In the genomic region with DNA sequence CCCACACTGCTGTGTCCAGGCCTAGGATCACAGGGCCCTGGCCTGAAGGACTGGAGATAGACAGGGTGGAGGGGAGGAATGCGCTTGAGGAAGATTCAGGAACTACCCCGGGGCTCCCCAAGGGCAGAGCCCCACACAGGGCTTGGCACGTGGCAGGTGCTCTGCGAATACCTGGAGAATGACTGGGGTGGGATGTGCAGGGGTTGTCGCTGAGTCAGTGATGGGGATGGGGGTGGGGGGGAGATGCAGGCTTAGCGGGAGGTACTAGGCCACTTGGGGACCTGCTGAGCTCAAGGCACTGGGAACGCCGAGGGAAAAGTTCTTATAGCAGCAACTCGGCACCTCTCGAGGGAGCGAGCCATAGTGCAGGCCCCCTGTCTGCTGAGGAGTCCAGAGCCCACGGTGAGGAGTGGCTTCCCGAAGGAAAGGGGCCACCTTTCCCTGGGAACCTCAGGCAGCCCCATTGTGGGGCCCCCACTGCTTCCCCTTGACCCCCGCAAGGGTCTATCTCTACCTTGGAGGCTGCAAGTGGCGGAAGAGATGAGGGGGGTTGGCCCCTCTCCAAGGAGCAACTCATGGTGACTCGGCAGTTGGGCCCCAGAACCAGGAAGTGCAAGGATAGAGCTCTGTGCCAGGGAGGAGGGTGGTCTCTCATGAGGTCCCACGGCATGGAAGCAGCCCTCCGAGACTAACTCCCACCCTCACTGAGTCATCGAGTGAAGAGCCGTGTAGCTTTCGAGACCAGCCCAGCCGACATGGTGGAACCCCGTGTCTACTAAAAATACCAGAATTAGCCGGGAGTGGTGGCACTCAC, we compare ENCODE assay signal across 1 cellular context.
TF ChIP-seq lines count a peak whose summit lies in the region.

No MANE protein-coding gene starts in this region.

TF ChIP-seq in K562, 482 proteins besides CTCF, POLR2A, EP300 and RAD21 (continued from another document and continues in another):
- TF ChIP-seq JUND (IDR thresholded peaks at IDR 0.05; ENCODE audit: borderline replicate concordance, low read depth, low read length): peak; percentile 68
- TF ChIP-seq JUND (tag; IDR thresholded peaks at IDR 0.05; ENCODE audit: borderline replicate concordance, low read depth, low read length): peak; percentile 64; the same call in 1 of the 3 replicates
- TF ChIP-seq, protein P1, sequence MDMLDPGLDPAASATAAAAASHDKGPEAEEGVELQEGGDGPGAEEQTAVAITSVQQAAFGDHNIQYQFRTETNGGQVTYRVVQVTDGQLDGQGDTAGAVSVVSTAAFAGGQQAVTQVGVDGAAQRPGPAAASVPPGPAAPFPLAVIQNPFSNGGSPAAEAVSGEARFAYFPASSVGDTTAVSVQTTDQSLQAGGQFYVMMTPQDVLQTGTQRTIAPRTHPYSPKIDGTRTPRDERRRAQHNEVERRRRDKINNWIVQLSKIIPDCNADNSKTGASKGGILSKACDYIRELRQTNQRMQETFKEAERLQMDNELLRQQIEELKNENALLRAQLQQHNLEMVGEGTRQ (CRISPR knock-in tag; IDR thresholded peaks at IDR 0.05): no peak
- peak; percentile 40 for TF ChIP-seq KDM5B (IDR thresholded peaks at IDR 0.05; ENCODE audit: insufficient replicate concordance, low read depth, low read length)
- TF ChIP-seq TEAD4 (IDR thresholded peaks at IDR 0.05; ENCODE audit: low read length): no peak
- no peak for TF ChIP-seq TEAD4 (CRISPR knock-in tag; IDR thresholded peaks at IDR 0.05; ENCODE audit: borderline replicate concordance)
- TF ChIP-seq NUFIP1 (IDR thresholded peaks at IDR 0.05; ENCODE audit: partially characterized antibody): no peak
- peak; percentile 63 for TF ChIP-seq POLR2B (IDR thresholded peaks at IDR 0.05; ENCODE audit: low read depth, partially characterized antibody)
- no peak for TF ChIP-seq KAT7 (CRISPR knock-in tag; IDR thresholded peaks at IDR 0.05; ENCODE audit: borderline replicate concordance)
- TF ChIP-seq, protein P2, sequence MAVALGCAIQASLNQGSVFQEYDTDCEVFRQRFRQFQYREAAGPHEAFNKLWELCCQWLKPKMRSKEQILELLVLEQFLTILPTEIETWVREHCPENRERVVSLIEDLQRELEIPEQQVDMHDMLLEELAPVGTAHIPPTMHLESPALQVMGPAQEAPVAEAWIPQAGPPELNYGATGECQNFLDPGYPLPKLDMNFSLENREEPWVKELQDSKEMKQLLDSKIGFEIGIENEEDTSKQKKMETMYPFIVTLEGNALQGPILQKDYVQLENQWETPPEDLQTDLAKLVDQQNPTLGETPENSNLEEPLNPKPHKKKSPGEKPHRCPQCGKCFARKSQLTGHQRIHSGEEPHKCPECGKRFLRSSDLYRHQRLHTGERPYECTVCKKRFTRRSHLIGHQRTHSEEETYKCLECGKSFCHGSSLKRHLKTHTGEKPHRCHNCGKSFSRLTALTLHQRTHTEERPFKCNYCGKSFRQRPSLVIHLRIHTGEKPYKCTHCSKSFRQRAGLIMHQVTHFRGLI (CRISPR knock-in tag; IDR thresholded peaks at IDR 0.05): no peak
- TF ChIP-seq, protein P3, sequence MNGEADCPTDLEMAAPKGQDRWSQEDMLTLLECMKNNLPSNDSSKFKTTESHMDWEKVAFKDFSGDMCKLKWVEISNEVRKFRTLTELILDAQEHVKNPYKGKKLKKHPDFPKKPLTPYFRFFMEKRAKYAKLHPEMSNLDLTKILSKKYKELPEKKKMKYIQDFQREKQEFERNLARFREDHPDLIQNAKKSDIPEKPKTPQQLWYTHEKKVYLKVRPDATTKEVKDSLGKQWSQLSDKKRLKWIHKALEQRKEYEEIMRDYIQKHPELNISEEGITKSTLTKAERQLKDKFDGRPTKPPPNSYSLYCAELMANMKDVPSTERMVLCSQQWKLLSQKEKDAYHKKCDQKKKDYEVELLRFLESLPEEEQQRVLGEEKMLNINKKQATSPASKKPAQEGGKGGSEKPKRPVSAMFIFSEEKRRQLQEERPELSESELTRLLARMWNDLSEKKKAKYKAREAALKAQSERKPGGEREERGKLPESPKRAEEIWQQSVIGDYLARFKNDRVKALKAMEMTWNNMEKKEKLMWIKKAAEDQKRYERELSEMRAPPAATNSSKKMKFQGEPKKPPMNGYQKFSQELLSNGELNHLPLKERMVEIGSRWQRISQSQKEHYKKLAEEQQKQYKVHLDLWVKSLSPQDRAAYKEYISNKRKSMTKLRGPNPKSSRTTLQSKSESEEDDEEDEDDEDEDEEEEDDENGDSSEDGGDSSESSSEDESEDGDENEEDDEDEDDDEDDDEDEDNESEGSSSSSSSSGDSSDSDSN (IDR thresholded peaks at IDR 0.05; ENCODE audit: borderline replicate concordance in 1 of 2, low read depth in 2 of 2, low read length in 2 of 2): 0 out of 4 replicates have a peak, but pooled peaks of 1 of the 2 experiments have one; percentile 27
- peak; percentile 64 for TF ChIP-seq NEUROD1 (IDR thresholded peaks at IDR 0.05; ENCODE audit: borderline replicate concordance, low read depth, low read length, partially characterized antibody)
- TF ChIP-seq, protein P4, sequence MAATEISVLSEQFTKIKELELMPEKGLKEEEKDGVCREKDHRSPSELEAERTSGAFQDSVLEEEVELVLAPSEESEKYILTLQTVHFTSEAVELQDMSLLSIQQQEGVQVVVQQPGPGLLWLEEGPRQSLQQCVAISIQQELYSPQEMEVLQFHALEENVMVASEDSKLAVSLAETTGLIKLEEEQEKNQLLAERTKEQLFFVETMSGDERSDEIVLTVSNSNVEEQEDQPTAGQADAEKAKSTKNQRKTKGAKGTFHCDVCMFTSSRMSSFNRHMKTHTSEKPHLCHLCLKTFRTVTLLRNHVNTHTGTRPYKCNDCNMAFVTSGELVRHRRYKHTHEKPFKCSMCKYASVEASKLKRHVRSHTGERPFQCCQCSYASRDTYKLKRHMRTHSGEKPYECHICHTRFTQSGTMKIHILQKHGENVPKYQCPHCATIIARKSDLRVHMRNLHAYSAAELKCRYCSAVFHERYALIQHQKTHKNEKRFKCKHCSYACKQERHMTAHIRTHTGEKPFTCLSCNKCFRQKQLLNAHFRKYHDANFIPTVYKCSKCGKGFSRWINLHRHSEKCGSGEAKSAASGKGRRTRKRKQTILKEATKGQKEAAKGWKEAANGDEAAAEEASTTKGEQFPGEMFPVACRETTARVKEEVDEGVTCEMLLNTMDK (IDR thresholded peaks at IDR 0.05; ENCODE audit: borderline replicate concordance, insufficient read depth, low read depth, low read length, poor library complexity, severe bottlenecking): no peak
- TF ChIP-seq, protein P5, sequence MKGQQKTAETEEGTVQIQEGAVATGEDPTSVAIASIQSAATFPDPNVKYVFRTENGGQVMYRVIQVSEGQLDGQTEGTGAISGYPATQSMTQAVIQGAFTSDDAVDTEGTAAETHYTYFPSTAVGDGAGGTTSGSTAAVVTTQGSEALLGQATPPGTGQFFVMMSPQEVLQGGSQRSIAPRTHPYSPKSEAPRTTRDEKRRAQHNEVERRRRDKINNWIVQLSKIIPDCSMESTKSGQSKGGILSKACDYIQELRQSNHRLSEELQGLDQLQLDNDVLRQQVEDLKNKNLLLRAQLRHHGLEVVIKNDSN (CRISPR knock-in tag; IDR thresholded peaks at IDR 0.05): no peak
- TF ChIP-seq, protein P6, sequence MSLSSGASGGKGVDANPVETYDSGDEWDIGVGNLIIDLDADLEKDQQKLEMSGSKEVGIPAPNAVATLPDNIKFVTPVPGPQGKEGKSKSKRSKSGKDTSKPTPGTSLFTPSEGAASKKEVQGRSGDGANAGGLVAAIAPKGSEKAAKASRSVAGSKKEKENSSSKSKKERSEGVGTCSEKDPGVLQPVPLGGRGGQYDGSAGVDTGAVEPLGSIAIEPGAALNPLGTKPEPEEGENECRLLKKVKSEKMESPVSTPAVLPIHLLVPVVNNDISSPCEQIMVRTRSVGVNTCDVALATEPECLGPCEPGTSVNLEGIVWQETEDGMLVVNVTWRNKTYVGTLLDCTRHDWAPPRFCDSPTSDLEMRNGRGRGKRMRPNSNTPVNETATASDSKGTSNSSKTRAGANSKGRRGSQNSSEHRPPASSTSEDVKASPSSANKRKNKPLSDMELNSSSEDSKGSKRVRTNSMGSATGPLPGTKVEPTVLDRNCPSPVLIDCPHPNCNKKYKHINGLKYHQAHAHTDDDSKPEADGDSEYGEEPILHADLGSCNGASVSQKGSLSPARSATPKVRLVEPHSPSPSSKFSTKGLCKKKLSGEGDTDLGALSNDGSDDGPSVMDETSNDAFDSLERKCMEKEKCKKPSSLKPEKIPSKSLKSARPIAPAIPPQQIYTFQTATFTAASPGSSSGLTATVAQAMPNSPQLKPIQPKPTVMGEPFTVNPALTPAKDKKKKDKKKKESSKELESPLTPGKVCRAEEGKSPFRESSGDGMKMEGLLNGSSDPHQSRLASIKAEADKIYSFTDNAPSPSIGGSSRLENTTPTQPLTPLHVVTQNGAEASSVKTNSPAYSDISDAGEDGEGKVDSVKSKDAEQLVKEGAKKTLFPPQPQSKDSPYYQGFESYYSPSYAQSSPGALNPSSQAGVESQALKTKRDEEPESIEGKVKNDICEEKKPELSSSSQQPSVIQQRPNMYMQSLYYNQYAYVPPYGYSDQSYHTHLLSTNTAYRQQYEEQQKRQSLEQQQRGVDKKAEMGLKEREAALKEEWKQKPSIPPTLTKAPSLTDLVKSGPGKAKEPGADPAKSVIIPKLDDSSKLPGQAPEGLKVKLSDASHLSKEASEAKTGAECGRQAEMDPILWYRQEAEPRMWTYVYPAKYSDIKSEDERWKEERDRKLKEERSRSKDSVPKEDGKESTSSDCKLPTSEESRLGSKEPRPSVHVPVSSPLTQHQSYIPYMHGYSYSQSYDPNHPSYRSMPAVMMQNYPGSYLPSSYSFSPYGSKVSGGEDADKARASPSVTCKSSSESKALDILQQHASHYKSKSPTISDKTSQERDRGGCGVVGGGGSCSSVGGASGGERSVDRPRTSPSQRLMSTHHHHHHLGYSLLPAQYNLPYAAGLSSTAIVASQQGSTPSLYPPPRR (CRISPR knock-in tag; IDR thresholded peaks at IDR 0.05; ENCODE audit: borderline replicate concordance): no peak
- TF ChIP-seq, protein P7, sequence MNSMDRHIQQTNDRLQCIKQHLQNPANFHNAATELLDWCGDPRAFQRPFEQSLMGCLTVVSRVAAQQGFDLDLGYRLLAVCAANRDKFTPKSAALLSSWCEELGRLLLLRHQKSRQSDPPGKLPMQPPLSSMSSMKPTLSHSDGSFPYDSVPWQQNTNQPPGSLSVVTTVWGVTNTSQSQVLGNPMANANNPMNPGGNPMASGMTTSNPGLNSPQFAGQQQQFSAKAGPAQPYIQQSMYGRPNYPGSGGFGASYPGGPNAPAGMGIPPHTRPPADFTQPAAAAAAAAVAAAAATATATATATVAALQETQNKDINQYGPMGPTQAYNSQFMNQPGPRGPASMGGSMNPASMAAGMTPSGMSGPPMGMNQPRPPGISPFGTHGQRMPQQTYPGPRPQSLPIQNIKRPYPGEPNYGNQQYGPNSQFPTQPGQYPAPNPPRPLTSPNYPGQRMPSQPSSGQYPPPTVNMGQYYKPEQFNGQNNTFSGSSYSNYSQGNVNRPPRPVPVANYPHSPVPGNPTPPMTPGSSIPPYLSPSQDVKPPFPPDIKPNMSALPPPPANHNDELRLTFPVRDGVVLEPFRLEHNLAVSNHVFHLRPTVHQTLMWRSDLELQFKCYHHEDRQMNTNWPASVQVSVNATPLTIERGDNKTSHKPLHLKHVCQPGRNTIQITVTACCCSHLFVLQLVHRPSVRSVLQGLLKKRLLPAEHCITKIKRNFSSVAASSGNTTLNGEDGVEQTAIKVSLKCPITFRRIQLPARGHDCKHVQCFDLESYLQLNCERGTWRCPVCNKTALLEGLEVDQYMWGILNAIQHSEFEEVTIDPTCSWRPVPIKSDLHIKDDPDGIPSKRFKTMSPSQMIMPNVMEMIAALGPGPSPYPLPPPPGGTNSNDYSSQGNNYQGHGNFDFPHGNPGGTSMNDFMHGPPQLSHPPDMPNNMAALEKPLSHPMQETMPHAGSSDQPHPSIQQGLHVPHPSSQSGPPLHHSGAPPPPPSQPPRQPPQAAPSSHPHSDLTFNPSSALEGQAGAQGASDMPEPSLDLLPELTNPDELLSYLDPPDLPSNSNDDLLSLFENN (IDR thresholded peaks at IDR 0.05; ENCODE audit: low read depth in 2 of 2, low read length in 2 of 2): 0 out of 4 replicates have a peak, but pooled peaks of 1 of the 2 experiments have one; percentile 16
- TF ChIP-seq PHB2 (IDR thresholded peaks at IDR 0.05; ENCODE audit: low read depth): no peak
- TF ChIP-seq, protein P8, sequence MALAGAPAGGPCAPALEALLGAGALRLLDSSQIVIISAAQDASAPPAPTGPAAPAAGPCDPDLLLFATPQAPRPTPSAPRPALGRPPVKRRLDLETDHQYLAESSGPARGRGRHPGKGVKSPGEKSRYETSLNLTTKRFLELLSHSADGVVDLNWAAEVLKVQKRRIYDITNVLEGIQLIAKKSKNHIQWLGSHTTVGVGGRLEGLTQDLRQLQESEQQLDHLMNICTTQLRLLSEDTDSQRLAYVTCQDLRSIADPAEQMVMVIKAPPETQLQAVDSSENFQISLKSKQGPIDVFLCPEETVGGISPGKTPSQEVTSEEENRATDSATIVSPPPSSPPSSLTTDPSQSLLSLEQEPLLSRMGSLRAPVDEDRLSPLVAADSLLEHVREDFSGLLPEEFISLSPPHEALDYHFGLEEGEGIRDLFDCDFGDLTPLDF (CRISPR knock-in tag; IDR thresholded peaks at IDR 0.05): no peak
- TF ChIP-seq, protein P9, sequence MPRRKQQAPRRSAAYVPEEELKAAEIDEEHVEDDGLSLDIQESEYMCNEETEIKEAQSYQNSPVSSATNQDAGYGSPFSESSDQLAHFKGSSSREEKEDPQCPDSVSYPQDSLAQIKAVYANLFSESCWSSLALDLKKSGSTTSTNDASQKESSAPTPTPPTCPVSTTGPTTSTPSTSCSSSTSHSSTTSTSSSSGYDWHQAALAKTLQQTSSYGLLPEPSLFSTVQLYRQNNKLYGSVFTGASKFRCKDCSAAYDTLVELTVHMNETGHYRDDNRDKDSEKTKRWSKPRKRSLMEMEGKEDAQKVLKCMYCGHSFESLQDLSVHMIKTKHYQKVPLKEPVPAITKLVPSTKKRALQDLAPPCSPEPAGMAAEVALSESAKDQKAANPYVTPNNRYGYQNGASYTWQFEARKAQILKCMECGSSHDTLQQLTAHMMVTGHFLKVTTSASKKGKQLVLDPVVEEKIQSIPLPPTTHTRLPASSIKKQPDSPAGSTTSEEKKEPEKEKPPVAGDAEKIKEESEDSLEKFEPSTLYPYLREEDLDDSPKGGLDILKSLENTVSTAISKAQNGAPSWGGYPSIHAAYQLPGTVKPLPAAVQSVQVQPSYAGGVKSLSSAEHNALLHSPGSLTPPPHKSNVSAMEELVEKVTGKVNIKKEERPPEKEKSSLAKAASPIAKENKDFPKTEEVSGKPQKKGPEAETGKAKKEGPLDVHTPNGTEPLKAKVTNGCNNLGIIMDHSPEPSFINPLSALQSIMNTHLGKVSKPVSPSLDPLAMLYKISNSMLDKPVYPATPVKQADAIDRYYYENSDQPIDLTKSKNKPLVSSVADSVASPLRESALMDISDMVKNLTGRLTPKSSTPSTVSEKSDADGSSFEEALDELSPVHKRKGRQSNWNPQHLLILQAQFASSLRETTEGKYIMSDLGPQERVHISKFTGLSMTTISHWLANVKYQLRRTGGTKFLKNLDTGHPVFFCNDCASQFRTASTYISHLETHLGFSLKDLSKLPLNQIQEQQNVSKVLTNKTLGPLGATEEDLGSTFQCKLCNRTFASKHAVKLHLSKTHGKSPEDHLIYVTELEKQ (CRISPR knock-in tag; IDR thresholded peaks at IDR 0.05): no peak
